In the genomic region with DNA sequence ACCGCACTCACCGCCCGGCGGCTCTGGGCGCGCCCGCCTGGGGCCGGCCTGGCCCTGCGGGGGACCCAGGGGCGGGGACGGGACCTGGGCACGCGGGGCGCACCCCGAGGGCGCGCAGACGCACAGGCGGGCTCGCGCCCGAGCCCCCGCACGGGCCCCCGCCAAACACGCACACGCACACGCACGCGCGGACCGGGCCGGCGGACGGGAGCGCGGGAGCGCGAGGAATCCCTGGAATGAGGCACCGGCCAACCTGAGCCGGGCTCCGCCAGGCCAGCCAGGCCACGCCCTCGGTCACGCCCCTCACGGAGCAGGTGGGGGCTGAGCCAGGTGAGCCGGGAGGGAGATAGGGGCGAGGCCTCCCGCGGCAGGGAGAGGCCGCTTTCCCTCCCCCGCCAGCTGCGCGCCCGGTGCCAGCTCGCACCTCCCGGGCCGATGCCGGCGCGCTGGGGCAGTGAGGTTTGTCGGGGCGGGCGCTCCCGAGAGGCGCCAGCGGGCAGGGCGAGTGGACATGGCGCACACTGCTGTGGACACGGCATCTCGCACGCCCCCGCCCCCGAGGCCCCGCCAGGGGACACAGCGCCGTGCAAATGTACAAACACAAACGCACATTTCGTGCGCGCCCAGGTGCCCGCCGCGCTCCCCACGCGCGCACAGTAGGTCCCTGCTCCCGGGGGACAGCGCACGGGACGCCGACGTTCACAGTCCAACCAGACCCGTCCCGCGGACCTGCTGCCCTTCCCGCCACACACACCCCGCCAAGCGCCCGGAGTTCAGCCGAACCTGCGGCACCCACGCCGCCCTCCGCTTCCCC, we compare ENCODE assay signal across 8 cellular contexts.
DNase-seq lines count a peak whose midpoint lies in the region; ATAC-seq, FAIRE-seq and TF ChIP-seq lines count a peak whose summit lies in the region.

No MANE protein-coding gene starts in this region.

- H3K27ac Mint-ChIP-seq in Calu3 (ENCODE audit: unreplicated experiment): no peak overlapping the region

- peak; percentile 99 for DNase-seq in Calu3
- DNase-seq in SK-MEL-5 (ENCODE audit: low read depth, low spot score): peak; percentile 78
- DNase-seq in activated naive CD8-positive, alpha-beta T cell treated with anti-CD3 and anti-CD28 coated beads, Interleukin-2, amount 50 U/mL, for 16 hours (ENCODE audit: low read depth, low spot score): peak; percentile 29
- DNase-seq in Right ventricle myocardium superior: peak; percentile 84
- peak; percentile 95 to 99 (median 98) for DNase-seq in pancreas
- DNase-seq in tibial nerve (ENCODE audit: low spot score in 2 of 2): peak; percentile 18 to 27

- CTCF ChIA-PET in Calu3 (lab: Charles Lee): no interaction called here

- H3K36me3 Mint-ChIP-seq in Calu3 (ENCODE audit: insufficient read depth, unreplicated experiment): peaks cover 35% of the 10 kb centered on the region

- peaks cover 28% of the 10 kb centered on the region for H3K4me1 ChIP-seq in HUES48 (ENCODE audit: control insufficient read depth, insufficient read depth, low read length)
- H3K4me1 ChIP-seq in pancreas: peaks cover 9 to 14% (median 13%) of the 10 kb centered on the region in 3 donors
- peaks cover 0 to 40% (median 19%) of the 10 kb centered on the region in 4 donors for H3K4me1 ChIP-seq in tibial nerve

- no peaks in the 10 kb centered on the region for H3K9me3 Mint-ChIP-seq in Calu3 (ENCODE audit: low read depth, unreplicated experiment)

- H3K27ac ChIP-seq in HUES48 (ENCODE audit: low read depth, low read length) (peak overlapping the region; percentile 63), pancreas (peak overlapping the region; percentile 89 to 95 (median 92)), tibial nerve (peak overlapping the region; percentile 81 to 97 (median 92))

- intact Hi-C loops in Calu3 (cut with micrococcal nuclease; ENCODE audit: unreplicated experiment): loop anchor here (2.0 kb wide), 1 partner anchor 51 kb away; no protein-coding TSS in a partner anchor
- intact Hi-C loops in Right ventricle myocardium superior (cut with DNase I): no loop called here
- intact Hi-C loops in pancreas (cut with DNase I): loop anchor here in 1 of 3 donors (10.0 kb wide), 1 partner anchor 55 kb away; no protein-coding TSS in a partner anchor

- peak overlapping the region; percentile 70 for H3K4me3 ChIP-seq in HUES48 (ENCODE audit: low read depth, low read length)
- H3K4me3 ChIP-seq in pancreas: peak overlapping the region; percentile 58 to 94 (median 90)
- H3K4me3 ChIP-seq in tibial nerve: peak overlapping the region; percentile 81 to 95 (median 92)

- peaks cover 5% of the 10 kb centered on the region for H3K27me3 Mint-ChIP-seq in Calu3 (ENCODE audit: unreplicated experiment)

- TF ChIP-seq CTCF in Calu3 (IDR thresholded peaks at IDR 0.05; ENCODE audit: unreplicated experiment): no peak
- no peak for TF ChIP-seq CTCF in pancreas (IDR thresholded peaks at IDR 0.05)
- TF ChIP-seq CTCF in tibial nerve (IDR thresholded peaks at IDR 0.05): no peak

- peak overlapping the region; percentile 99 for H3K4me3 Mint-ChIP-seq in Calu3 (ENCODE audit: low read depth, unreplicated experiment)

- H3K4me1 Mint-ChIP-seq in Calu3 (ENCODE audit: low read depth, unreplicated experiment): peaks cover 26% of the 10 kb centered on the region

- TF ChIP-seq EP300 in tibial nerve (IDR thresholded peaks at IDR 0.05): no peak

- BruUV-seq in Calu3 (replicated peaks; lab: Mats Ljungman, UMichigan): no TSS peak

- in situ Hi-C loops in SK-MEL-5 (cut with HindIII; ENCODE audit: low pct_unique_long_range_greater_than_20kb, low sequenced_read_pairs): no loop called here

- no peaks in the 10 kb centered on the region for H3K9me3 ChIP-seq in HUES48 (ENCODE audit: control insufficient read depth, insufficient read depth, low read length)
- H3K9me3 ChIP-seq in pancreas: no peaks in the 10 kb centered on the region
- no peaks in the 10 kb centered on the region for H3K9me3 ChIP-seq in tibial nerve

- peak; percentile 4 to 45 for TF ChIP-seq POLR2A in tibial nerve (IDR thresholded peaks at IDR 0.05)

- H3K27me3 ChIP-seq in HUES48 (ENCODE audit: control insufficient read depth, insufficient read depth, low read length): peaks cover 11% of the 10 kb centered on the region
- no peaks in the 10 kb centered on the region for H3K27me3 ChIP-seq in pancreas
- H3K27me3 ChIP-seq in tibial nerve: no peaks in the 10 kb centered on the region

- H3K9ac ChIP-seq in HUES48 (ENCODE audit: low read depth, low read length): peak overlapping the region; percentile 54; the same call in 1 of the 2 replicates

- no peaks in the 10 kb centered on the region for H3K36me3 ChIP-seq in HUES48 (ENCODE audit: control insufficient read depth, insufficient read depth, low read length)
- H3K36me3 ChIP-seq in pancreas: no peaks in the 10 kb centered on the region
- no peaks in the 10 kb centered on the region for H3K36me3 ChIP-seq in tibial nerve

- peak; percentile 72 for ATAC-seq in GM21390 (IDR thresholded peaks at IDR 0.05; ENCODE audit: unreplicated experiment)
- ATAC-seq in Right ventricle myocardium superior (ENCODE audit: poor library complexity): peak; percentile 88
- ATAC-seq in pancreas: peak; percentile 85 to 90 (median 87)

- WGBS in pancreas, 2 donors: 0% methylated on average over 64 to 105 of the region's 105 CpGs
- 0% methylated on average over 1 of the region's 105 CpGs; no CpG with 5 or more reads in 1 of the 2 donors for WGBS in tibial nerve, 2 donors

- no peak for FAIRE-seq in pancreas (lab: Jason Lieb, UNC)

Comparison
In these comparisons a context has a peak if more than half of its experiments do, and no peak if none do; other contexts are left out.
1. Peak in every context shown above with its lines: DNase-seq, ATAC-seq, H3K4me3 ChIP-seq and H3K27ac ChIP-seq.
2. DNase-seq: peak in every context shown above with its lines; median percentile 99 in Calu3; 98 in pancreas; 84 in Right ventricle myocardium superior; 78 in SK-MEL-5; 29 in activated naive CD8-positive, alpha-beta T cell treated with anti-CD3 and anti-CD28 coated beads, Interleukin-2, amount 50 U/mL, for 16 hours; 22 in tibial nerve.